ENCODE assay signal across 22 cellular contexts in the genomic region with DNA sequence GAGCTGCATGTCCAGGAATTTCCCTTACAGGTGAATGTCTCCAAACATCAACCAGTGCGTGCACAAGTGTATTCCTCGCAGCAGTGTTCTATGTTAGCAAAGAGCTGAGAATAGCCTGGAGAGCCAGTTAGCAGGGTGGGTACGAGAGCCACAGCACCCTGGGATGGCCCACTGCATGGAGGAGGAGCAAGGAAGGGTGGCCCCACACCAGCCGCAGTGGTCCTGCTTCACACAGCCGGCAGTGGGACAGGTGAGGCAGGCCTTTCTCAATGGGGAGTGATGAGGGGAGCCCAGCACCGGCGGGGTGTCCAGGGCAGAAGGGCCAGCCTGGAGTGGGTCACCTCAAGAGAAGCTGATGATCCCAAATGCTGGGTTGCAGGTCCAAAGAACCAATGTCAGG.
"Had no signal": no experiment of that assay in that cellular context is flagged by ENCODE, and none has a peak within 500 bp of the region (broad histone marks: within the 10 kb centered on the region; RNA-seq: fewer than 3 reads in every experiment).

No MANE protein-coding gene starts in this region.

- H3K9ac ChIP-seq: neural progenitor cell, parathyroid adenoma had no signal

- H3K36me3 ChIP-seq: heart left ventricle, neural progenitor cell, right lobe of liver, stomach, thoracic aorta, uterus had no signal

- H3K27me3 Mint-ChIP-seq: natural killer cell treated with Interleukin-12 subunit alpha and Interleukin-12 subunit beta and Interleukin-15 and Interleukin-18, amount 100 ng/mL, for 72 hours; type B pancreatic cell had no signal

- H3K4me1 ChIP-seq: heart left ventricle, parathyroid adenoma, psoas muscle, right lobe of liver, stomach, uterus had no signal

- H3K9me3 ChIP-seq: heart left ventricle, psoas muscle, right lobe of liver, stomach, thoracic aorta, uterus had no signal

- H3K27me3 ChIP-seq: neural progenitor cell, right lobe of liver, uterus had no signal

- H3K4me3 Mint-ChIP-seq: mesothelial cell of epicardium; natural killer cell treated with Interleukin-12 subunit alpha and Interleukin-12 subunit beta and Interleukin-15 and Interleukin-18, amount 100 ng/mL, for 72 hours; neural progenitor cell; type B pancreatic cell had no signal

- H3K4me2 ChIP-seq: neural progenitor cell had no signal

- H2AFZ ChIP-seq: neural progenitor cell, parathyroid adenoma had no signal

- H3K9me3 Mint-ChIP-seq: mesothelial cell of epicardium; natural killer cell treated with Interleukin-12 subunit alpha and Interleukin-12 subunit beta and Interleukin-15 and Interleukin-18, amount 100 ng/mL, for 72 hours; neural progenitor cell; type B pancreatic cell had no signal

- DNase-seq: effector memory CD4-positive, alpha-beta T cell; heart left ventricle; hippocampal formation; kidney glomerular epithelial cell; mammary epithelial cell; occipital lobe; psoas muscle; retina; right lobe of liver; stimulated activated CD4-positive, alpha-beta T cell treated with anti-CD3 and anti-CD28 coated beads, Interleukin-12 subunit alpha, Interleukin-12 subunit beta, amount 100 ng/mL, for 4 hours; stimulated activated naive CD4-positive, alpha-beta T cell; stomach; substantia nigra; uterus had no signal

- H3K27ac ChIP-seq: heart left ventricle, neural progenitor cell, parathyroid adenoma, psoas muscle, right lobe of liver, skin epidermis, stomach, thoracic aorta, uterus had no signal

- H3K36me3 Mint-ChIP-seq: mesothelial cell of epicardium; natural killer cell treated with Interleukin-12 subunit alpha and Interleukin-12 subunit beta and Interleukin-15 and Interleukin-18, amount 100 ng/mL, for 72 hours; neural progenitor cell; type B pancreatic cell had no signal

- H3K27ac Mint-ChIP-seq: mesothelial cell of epicardium; natural killer cell treated with Interleukin-12 subunit alpha and Interleukin-12 subunit beta and Interleukin-15 and Interleukin-18, amount 100 ng/mL, for 72 hours; neural progenitor cell; type B pancreatic cell had no signal

- H3K4me3 ChIP-seq: heart left ventricle, neural progenitor cell, psoas muscle, right lobe of liver, skin epidermis, stomach, thoracic aorta, uterus had no signal

- ATAC-seq: esophagus mucosa; heart left ventricle; natural killer cell treated with Interleukin-12 subunit alpha and Interleukin-12 subunit beta and Interleukin-15 and Interleukin-18, amount 100 ng/mL, for 72 hours; psoas muscle; right lobe of liver had no signal
